Comparison of ENCODE assay signal across 28 cellular contexts in the genomic region with DNA sequence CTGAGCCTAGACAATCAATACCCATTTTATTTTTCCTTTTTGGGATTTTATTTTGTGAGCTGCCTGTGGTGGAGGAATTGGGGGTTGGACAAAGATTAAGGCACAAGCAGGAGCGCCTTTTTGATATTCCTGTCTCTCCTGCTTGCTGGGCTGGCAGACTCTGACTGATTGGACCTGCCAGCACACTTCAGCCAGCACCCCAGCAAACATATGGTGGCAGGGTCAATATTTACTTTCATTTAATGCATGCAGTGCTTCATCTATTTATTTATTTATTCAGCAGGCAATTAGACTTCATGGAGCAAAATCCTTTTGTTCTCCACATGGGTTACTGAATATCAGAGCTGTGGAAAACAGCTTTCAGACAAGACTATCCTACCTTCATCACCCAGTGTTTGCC. TPM values are rescaled to one million over a fixed set of nuclear protein-coding genes. Genes with fewer than 3 reads are reported as not detected.
DNase-seq lines count a peak whose midpoint lies in the region; ATAC-seq and TF ChIP-seq lines count a peak whose summit lies in the region.
"Had no signal": no experiment of that assay in that cellular context is flagged by ENCODE, and none has a peak within 500 bp of the region (broad histone marks: within the 10 kb centered on the region; RNA-seq: fewer than 3 reads in every experiment).

No MANE protein-coding gene starts in this region.

- no peaks in the 10 kb centered on the region for H3F3A ChIP-seq in GM23248 (ENCODE audit: insufficient read depth)

- no peak overlapping the region for H3K4me3 Mint-ChIP-seq in activated CD4-positive, alpha-beta T cell treated with anti-CD3 and anti-CD28 coated beads for 36 hours
- no peak overlapping the region for H3K4me3 Mint-ChIP-seq in osteocyte (ENCODE audit: unreplicated experiment)
- H3K4me3 Mint-ChIP-seq: activated T-cell treated with anti-CD3 and anti-CD28 coated beads, Interleukin-2, amount 50 U/mL, for 4 hours; naive thymus-derived CD4-positive, alpha-beta T cell; stimulated activated naive CD8-positive, alpha-beta T cell treated with anti-CD3 and anti-CD28 coated beads, Interleukin-15, Interleukin-2, amounts not matched to agents 100 ng/mL and 50 ng/mL, for 24 hours; T-cell had no signal

- ATAC-seq in activated CD4-positive, alpha-beta T cell treated with anti-CD3 and anti-CD28 coated beads for 36 hours, result no peak
- ATAC-seq: activated T-cell treated with anti-CD3 and anti-CD28 coated beads, Interleukin-2, amount 50 U/mL, for 4 hours; heart right ventricle; lower lobe of right lung; naive thymus-derived CD4-positive, alpha-beta T cell; psoas muscle; sciatic nerve; T-cell had no signal

- H3K9ac ChIP-seq in GM23248, result no peak overlapping the region
- H3K9ac ChIP-seq: KMS-11 had no signal

- no peak overlapping the region for H3K4me3 ChIP-seq in GM23248
- H3K4me3 ChIP-seq: ascending aorta, heart right ventricle, lower lobe of right lung, psoas muscle, testis had no signal

- no peak for TF ChIP-seq CTCF in osteocyte (IDR thresholded peaks at IDR 0.05)

- DNase-seq in NCI-H446 treated with DMSO at 0.1 percent for 48 hours (lab: John Stamatoyannopoulos, UW), result peak; percentile 29
- DNase-seq in NCI-H446 (lab: John Stamatoyannopoulos, UW), result no peak
- DNase-seq in NCI-H2081 (lab: John Stamatoyannopoulos, UW), result peak; percentile 50 to 78
- DNase-seq in NCI-H748 (lab: John Stamatoyannopoulos, UW; ENCODE audit: unreplicated experiment), result peak; percentile 91
- DNase-seq in activated CD4-positive, alpha-beta T cell treated with anti-CD3 and anti-CD28 coated beads for 36 hours, result no peak
- no peak for DNase-seq in NCI-H1436 treated with DMSO at 0.1 percent for 48 hours (lab: John Stamatoyannopoulos, UW)
- DNase-seq in osteocyte (ENCODE audit: extremely low spot score, unreplicated experiment), result no peak
- DNase-seq in GM23248, result no peak
- DNase-seq: activated CD4-positive, alpha-beta T cell treated with anti-CD3 and anti-CD28 coated beads, Interleukin-2, amount 50 U/mL, for 1 hour; activated T-cell treated with anti-CD3 and anti-CD28 coated beads, Interleukin-2, amount 50 U/mL, for 4 hours; Calu3; H7; heart right ventricle; lower lobe of right lung; MM.1S; naive thymus-derived CD4-positive, alpha-beta T cell; NCI-H187 treated with DMSO at 0.1 percent for 48 hours; nucleus accumbens; psoas muscle; stimulated activated CD8-positive, alpha-beta memory T cell treated with anti-CD3 and anti-CD28 coated beads, Interleukin-4, amount 100 ng/mL, for 48 hours; T-cell; testis had no signal

- no peaks in the 10 kb centered on the region for H3K4me1 ChIP-seq in GM23248 (ENCODE audit: insufficient read depth)
- H3K4me1 ChIP-seq: ascending aorta, lower lobe of right lung, psoas muscle, testis had no signal

- H3K36me3 Mint-ChIP-seq in activated CD4-positive, alpha-beta T cell treated with anti-CD3 and anti-CD28 coated beads for 36 hours (ENCODE audit: low read depth), result no peaks in the 10 kb centered on the region
- no peaks in the 10 kb centered on the region for H3K36me3 Mint-ChIP-seq in osteocyte (ENCODE audit: unreplicated experiment)
- H3K36me3 Mint-ChIP-seq: naive thymus-derived CD4-positive, alpha-beta T cell; T-cell had no signal

- no peaks in the 10 kb centered on the region for H4K20me1 ChIP-seq in GM23248 (ENCODE audit: insufficient read depth)

- H3K79me2 ChIP-seq in GM23248 (ENCODE audit: insufficient read depth), result no peaks in the 10 kb centered on the region

- POLR2A ChIA-PET in activated CD4-positive, alpha-beta T cell treated with anti-CD3 and anti-CD28 coated beads for 36 hours (lab: Charles Lee), result no interaction called here

- H2AFZ ChIP-seq in GM23248, result no peak overlapping the region

- CTCF ChIA-PET in activated CD4-positive, alpha-beta T cell treated with anti-CD3 and anti-CD28 coated beads for 36 hours (lab: Charles Lee), result interaction anchor here (0.5 kb wide), 1 partner anchor 344 kb away, joined by 3 read pairs; no protein-coding TSS in a partner anchor

- no peaks in the 10 kb centered on the region for H3K9me2 ChIP-seq in GM23248 (ENCODE audit: insufficient read depth)

- no peaks in the 10 kb centered on the region for H3K4me1 Mint-ChIP-seq in activated CD4-positive, alpha-beta T cell treated with anti-CD3 and anti-CD28 coated beads for 36 hours
- H3K4me1 Mint-ChIP-seq in osteocyte (ENCODE audit: unreplicated experiment), result no peaks in the 10 kb centered on the region
- H3K4me1 Mint-ChIP-seq: naive thymus-derived CD4-positive, alpha-beta T cell; T-cell had no signal

- H3K27ac Mint-ChIP-seq in activated CD4-positive, alpha-beta T cell treated with anti-CD3 and anti-CD28 coated beads for 36 hours, result no peak overlapping the region
- no peak overlapping the region for H3K27ac Mint-ChIP-seq in osteocyte (ENCODE audit: unreplicated experiment)
- H3K27ac Mint-ChIP-seq: naive thymus-derived CD4-positive, alpha-beta T cell; stimulated activated naive CD8-positive, alpha-beta T cell treated with anti-CD3 and anti-CD28 coated beads, Interleukin-15, Interleukin-2, amounts not matched to agents 100 ng/mL and 50 ng/mL, for 24 hours; T-cell had no signal

- 45 to 54% methylated on average over 1 of the region's 1 CpG for WGBS in GM23248 (ENCODE audit: low coverage in 1 of 2, low lambda C conversion rate in 2 of 2, missing lambda C conversion rate in 2 of 2), 2 experiments

- H3K9me3 ChIP-seq in GM23248 (ENCODE audit: low read depth), result no peaks in the 10 kb centered on the region
- H3K9me3 ChIP-seq: ascending aorta, heart right ventricle, lower lobe of right lung, psoas muscle, testis had no signal

- no peaks in the 10 kb centered on the region for H3K9me3 Mint-ChIP-seq in activated CD4-positive, alpha-beta T cell treated with anti-CD3 and anti-CD28 coated beads for 36 hours (ENCODE audit: low read depth)
- H3K9me3 Mint-ChIP-seq in osteocyte (ENCODE audit: unreplicated experiment), result no peaks in the 10 kb centered on the region
- H3K9me3 Mint-ChIP-seq: stimulated activated naive CD8-positive, alpha-beta T cell treated with anti-CD3 and anti-CD28 coated beads, Interleukin-15, Interleukin-2, amounts not matched to agents 100 ng/mL and 50 ng/mL, for 24 hours had no signal

- H3K4me2 ChIP-seq in GM23248 (ENCODE audit: unreplicated experiment), result no peak overlapping the region
- H3K4me2 ChIP-seq: KMS-11 had no signal

- no peak overlapping the region for H3K27ac ChIP-seq in GM23248
- H3K27ac ChIP-seq: ascending aorta, C4-2B, heart right ventricle, HL-60, KMS-11, lower lobe of right lung, psoas muscle, testis had no signal

- intact Hi-C loops in activated CD4-positive, alpha-beta T cell treated with anti-CD3 and anti-CD28 coated beads for 36 hours (cut with DNase I, micrococcal nuclease), result no loop called here

- in situ Hi-C loops in GM23248 (cut with MboI), result no loop called here

- no peaks in the 10 kb centered on the region for H3K36me3 ChIP-seq in GM23248 (ENCODE audit: low read depth)
- H3K36me3 ChIP-seq: ascending aorta, heart right ventricle, lower lobe of right lung had no signal

- peaks cover 13% of the 10 kb centered on the region for H3K27me3 Mint-ChIP-seq in activated CD4-positive, alpha-beta T cell treated with anti-CD3 and anti-CD28 coated beads for 36 hours
- peaks cover 2% of the 10 kb centered on the region for H3K27me3 Mint-ChIP-seq in osteocyte (ENCODE audit: unreplicated experiment)

- peaks cover 6% of the 10 kb centered on the region; the same call in 1 of the 2 replicates for H3K27me3 ChIP-seq in GM23248 (replicated peaks; ENCODE audit: insufficient read depth)
- H3K27me3 ChIP-seq: ascending aorta, heart right ventricle, testis had no signal

RNA-seq across cellular contexts. Expression of gene EPB41L4A, which starts 48.4 kb away (rescaled TPM):
- under 1 TPM; 0.05 to 0.28 TPM for total RNA-seq in activated CD4-positive, alpha-beta T cell treated with anti-CD3 and anti-CD28 coated beads for 36 hours
- total RNA-seq in osteocyte, result 2.6 and 2.7 TPM in 2 replicates
- 0.11 and 1.8 TPM in 2 replicates for total RNA-seq in GM23248 (2014; rRNA removed; shearing (Covaris generic))
- polyA plus RNA-seq in GM23248 (2016; fragmentation: Nextera tagmentation; extraction: Ambion mirVana), result 0.42 and 0.76 TPM in 2 replicates

Comparison
In these comparisons a context has a peak if more than half of its experiments do, and no peak if none do; other contexts are left out.
1. DNase-seq: peak in NCI-H446 treated with DMSO at 0.1 percent for 48 hours (single experiment), NCI-H2081 (2 of 2) and NCI-H748 (single experiment); none in NCI-H446 (0 of 2), activated CD4-positive, alpha-beta T cell treated with anti-CD3 and anti-CD28 coated beads for 36 hours (single experiment), NCI-H1436 treated with DMSO at 0.1 percent for 48 hours (single experiment), osteocyte (single experiment) and GM23248 (single experiment).